ENCODE assay signal across 21 cellular contexts in genomic region chr5:139966856-139967255, GRCh38.
"Had no signal": no experiment of that assay in that cellular context is flagged by ENCODE, and none has a peak within 500 bp of the region (broad histone marks: within the 10 kb centered on the region; RNA-seq: fewer than 3 reads in every experiment).

No MANE protein-coding gene starts in this region.

- H3K36me3 ChIP-seq: esophagus squamous epithelium, gastroesophageal sphincter, left ventricle myocardium inferior, lower lobe of right lung, spleen, thoracic aorta, transverse colon had no signal

- H3K27me3 ChIP-seq: esophagus squamous epithelium, gastroesophageal sphincter, transverse colon had no signal

- ATAC-seq: gastroesophageal sphincter; lower lobe of right lung; naive thymus-derived CD4-positive, alpha-beta T cell; sciatic nerve; stimulated activated naive B cell treated with anti-CD40 and anti-IgM and Interleukin-4, amounts not matched to agents 10 μg/mL and 1 μg/mL and 100 μg/mL, for 72 hours; stimulated activated naive CD8-positive, alpha-beta T cell treated with anti-CD3 and anti-CD28 coated beads, Interleukin-15, amount 100 ng/mL, for 72 hours had no signal

- H3K9me3 ChIP-seq: esophagus squamous epithelium, gastroesophageal sphincter, left ventricle myocardium inferior, lower lobe of right lung, spleen, thoracic aorta, transverse colon had no signal

- H3K4me3 ChIP-seq: esophagus squamous epithelium, gastroesophageal sphincter, left ventricle myocardium inferior, lower lobe of right lung, spleen, thoracic aorta, transverse colon had no signal

- DNase-seq: effector memory CD4-positive, alpha-beta T cell; esophagus squamous epithelium; foreskin fibroblast; glutamatergic neuron; islet precursor cell; left ventricle myocardium inferior; lower lobe of right lung; mesenchymal stem cell; naive thymus-derived CD4-positive, alpha-beta T cell; nephron progenitor cell; spleen; stimulated activated CD4-positive, alpha-beta T cell treated with anti-CD3 and anti-CD28 coated beads, Interleukin-15, amount 100 ng/mL, for 24 hours; stimulated activated CD4-positive, alpha-beta T cell treated with anti-CD3 and anti-CD28 coated beads, Interleukin-1b, Interleukin-23, amount 100 ng/mL, for 48 hours; stimulated activated CD4-positive, alpha-beta T cell treated with anti-CD3 and anti-CD28 coated beads, Interleukin-4, amount 100 ng/mL, for 4 hours; stimulated activated naive B cell treated with anti-CD40 and anti-IgM and Interleukin-4, amounts not matched to agents 10 μg/mL and 1 μg/mL and 100 μg/mL, for 72 hours; stimulated activated naive CD8-positive, alpha-beta T cell treated with anti-CD3 and anti-CD28 coated beads, Interleukin-15, amount 100 ng/mL, for 72 hours; transverse colon had no signal

- H3K27ac ChIP-seq: epithelial cell of prostate, esophagus squamous epithelium, gastroesophageal sphincter, left ventricle myocardium inferior, lower lobe of right lung, spleen, thoracic aorta, transverse colon had no signal
